6 cellular contexts compared by ENCODE assay signal in the genomic region with DNA sequence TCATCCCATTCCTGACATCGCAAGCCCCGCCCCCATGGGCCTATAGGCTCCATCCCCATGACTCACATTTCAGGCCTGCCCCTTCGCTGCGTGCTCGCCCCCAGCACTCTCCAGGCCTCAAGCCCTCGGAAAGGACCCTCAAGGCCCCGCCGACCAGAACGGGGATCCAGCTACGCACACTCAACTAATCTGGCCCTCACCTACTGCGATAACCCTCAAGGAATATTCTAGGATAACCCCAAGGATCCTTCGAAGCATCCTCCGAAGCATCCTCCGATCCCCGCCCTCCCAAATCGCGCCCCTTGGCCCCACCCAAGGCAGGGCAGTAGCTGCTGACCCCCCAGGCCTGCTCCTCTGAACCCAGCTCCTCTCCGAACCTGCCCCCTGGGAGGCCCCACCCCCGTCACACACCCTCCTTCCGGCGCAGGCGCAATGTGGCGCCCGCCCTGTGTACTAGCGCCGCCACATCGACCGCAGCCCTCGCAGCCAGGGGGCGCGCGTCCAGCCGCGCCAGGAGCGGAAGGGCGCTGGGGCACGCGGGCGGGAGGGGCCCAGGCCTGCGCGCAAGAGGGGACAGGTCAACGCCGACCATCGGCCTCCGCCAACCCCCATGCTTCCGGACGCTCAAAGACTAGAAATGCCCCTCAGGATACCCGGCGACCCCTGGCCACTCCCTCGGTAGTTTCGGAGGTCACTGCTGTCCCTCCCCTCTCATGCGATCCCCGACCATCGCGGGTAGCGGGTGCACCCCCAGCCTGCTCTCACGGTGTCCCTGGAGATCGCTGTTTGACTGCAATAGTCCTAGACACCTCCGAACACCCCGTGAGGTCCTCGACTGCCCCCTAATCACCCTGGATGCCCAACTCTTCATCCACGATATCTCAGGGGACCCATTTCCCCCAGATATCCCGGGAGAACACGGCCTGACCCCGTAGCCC.
A peak's percentile ranks its signal among the peaks of the same experiment; 100 is the strongest.
DNase-seq lines count a peak whose midpoint lies in the region; ATAC-seq and TF ChIP-seq lines count a peak whose summit lies in the region.

No MANE protein-coding gene starts in this region.

- peak; percentile 94 for ATAC-seq in HG03280 (IDR thresholded peaks at IDR 0.05; ENCODE audit: unreplicated experiment)

- H3K9ac ChIP-seq in OCI-LY1 (ENCODE audit: low read length) (peak overlapping the region; percentile 83), adipocyte (ENCODE audit: low read length) (peak overlapping the region; percentile 81)

- no peak overlapping the region for H2AFZ ChIP-seq in OCI-LY1 (ENCODE audit: low read length)

- no peaks in the 10 kb centered on the region for H3K79me2 ChIP-seq in OCI-LY1 (ENCODE audit: insufficient read depth, low read length)

- peak; percentile 89 for DNase-seq in adipocyte (ENCODE audit: low read depth)
- DNase-seq in kidney glomerular epithelial cell (lab: John Stamatoyannopoulos, UW): peak; percentile 50
- peak; percentile 69 to 78 for DNase-seq in stimulated activated CD8-positive, alpha-beta memory T cell treated with anti-CD3 and anti-CD28 coated beads, Interleukin-7, amount 100 ng/mL, for 4 hours (ENCODE audit: low read depth in 2 of 2)

- H4K20me1 ChIP-seq in OCI-LY1 (ENCODE audit: insufficient read depth, low read length): no peaks in the 10 kb centered on the region

- H3K36me3 ChIP-seq in OCI-LY1 (ENCODE audit: insufficient read depth, low read length) (no peaks in the 10 kb centered on the region), adipocyte (ENCODE audit: control insufficient read depth, insufficient read depth, low read length, severe bottlenecking) (no peaks in the 10 kb centered on the region)

- no peaks in the 10 kb centered on the region for H3K9me2 ChIP-seq in OCI-LY1 (ENCODE audit: low read depth, low read length)

- peaks cover 17% of the 10 kb centered on the region for H3K4me1 ChIP-seq in OCI-LY1 (ENCODE audit: insufficient read depth, low read length, severe bottlenecking)
- H3K4me1 ChIP-seq in adipocyte (ENCODE audit: control insufficient read depth, insufficient read depth, low read length): no peaks in the 10 kb centered on the region

- peak overlapping the region; percentile 73 for H3K4me3 ChIP-seq in OCI-LY1 (ENCODE audit: low read depth, low read length, poor library complexity, severe bottlenecking)
- peak overlapping the region; percentile 77 for H3K4me3 ChIP-seq in adipocyte (ENCODE audit: low read length)

- H3K4me2 ChIP-seq in OCI-LY1 (ENCODE audit: low read length): peak overlapping the region; percentile 79

- no peaks in the 10 kb centered on the region for H3K9me3 ChIP-seq in OCI-LY1 (ENCODE audit: low read length)
- no peaks in the 10 kb centered on the region for H3K9me3 ChIP-seq in adipocyte (ENCODE audit: control insufficient read depth, low read length)

- TF ChIP-seq CTCF in GM12873 (IDR thresholded peaks at IDR 0.05; ENCODE audit: insufficient read depth, low read depth, low read length, missing control alignments): peak; percentile 63
- TF ChIP-seq CTCF in OCI-LY1 (IDR thresholded peaks at IDR 0.05; ENCODE audit: low read length): peak; percentile 54

- H3F3A ChIP-seq in OCI-LY1 (ENCODE audit: insufficient read depth, low read length): no peaks in the 10 kb centered on the region

- H3K27me3 ChIP-seq in OCI-LY1 (ENCODE audit: insufficient read depth, low read length) (no peaks in the 10 kb centered on the region), adipocyte (replicated peaks; ENCODE audit: control insufficient read depth, insufficient read depth, low read length) (peaks cover 3% of the 10 kb centered on the region)

- H3K27ac ChIP-seq in OCI-LY1 (ENCODE audit: low read depth, low read length, poor library complexity, severe bottlenecking): peak overlapping the region; percentile 76

Comparison
In these comparisons a context has a peak if more than half of its experiments do, and no peak if none do; other contexts are left out.
1. Peak in every context shown above with its lines: DNase-seq, ATAC-seq, H3K4me3 ChIP-seq and H3K27ac ChIP-seq.